16 cellular contexts compared by ENCODE assay signal in the genomic region with DNA sequence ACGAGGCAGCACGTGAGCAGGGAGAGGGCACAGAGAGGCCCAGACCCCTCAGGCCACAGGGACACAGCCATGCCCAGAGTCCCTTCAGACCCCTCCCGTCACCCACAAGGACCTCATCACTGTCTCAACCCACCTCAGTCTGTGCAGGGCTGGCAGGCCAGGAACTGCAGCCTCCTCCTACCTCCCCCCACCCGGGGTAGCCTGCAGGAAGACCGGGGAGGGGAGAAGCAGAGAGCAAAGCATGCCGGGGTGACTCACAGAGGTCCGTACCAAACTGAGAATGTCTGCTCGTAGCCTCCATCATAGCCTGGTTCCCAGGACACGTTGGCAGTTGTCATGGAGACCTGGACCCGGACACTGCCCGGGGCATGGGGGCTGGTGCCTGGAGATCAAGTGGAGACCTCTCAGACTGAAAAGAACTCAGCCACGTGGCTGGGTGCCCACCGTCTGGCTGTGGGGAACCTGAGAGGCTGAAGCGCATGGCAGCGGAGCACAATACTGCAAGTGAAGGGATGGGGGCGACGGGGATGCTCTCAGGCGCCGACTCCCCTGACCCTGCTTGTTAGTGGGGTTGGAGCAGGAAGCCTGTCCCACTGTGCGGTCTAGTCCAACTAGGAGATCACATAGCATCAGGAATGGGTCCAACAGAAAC. TPM values are rescaled to one million over a fixed set of nuclear protein-coding genes. Genes with fewer than 3 reads are reported as not detected.
DNase-seq lines count a peak whose midpoint lies in the region; ATAC-seq and TF ChIP-seq lines count a peak whose summit lies in the region.
"Had no signal": no experiment of that assay in that cellular context is flagged by ENCODE, and none has a peak within 500 bp of the region (broad histone marks: within the 10 kb centered on the region; RNA-seq: fewer than 3 reads in every experiment).

No MANE protein-coding gene starts in this region.

- no CpG with 5 or more reads among the region's 20 CpGs for WGBS in H9 (ENCODE audit: extremely low coverage, insufficient read length, low lambda C conversion rate)

- no peak overlapping the region for H4K5ac ChIP-seq in H9 (ENCODE audit: insufficient read length, low read depth, low read length)

- H3K79me2 ChIP-seq in H9 (ENCODE audit: insufficient read depth, low read length) = no peaks in the 10 kb centered on the region
- no peaks in the 10 kb centered on the region for H3K79me2 ChIP-seq in osteoblast (ENCODE audit: insufficient read depth, low read length)

- no peak overlapping the region for H3T11ph ChIP-seq in H9 (ENCODE audit: low read length)

- no peak overlapping the region for H3K4me3 ChIP-seq in osteoblast (ENCODE audit: insufficient read depth, low read length)

- intact Hi-C loops in activated T-helper 2 cell treated with anti-CD3 and anti-CD28 coated beads, Interferon-gamma antibody, Interleukin-2, Interleukin-4, amounts not matched to agents 10 μg/mL and 5 μg/mL and 100 μg/mL, durations not matched to agents 14 hours and 24 hours and 36 hours (cut with micrococcal nuclease) = loop anchor here (5.0 kb wide), 3 partner anchors 213 to 403 kb away; a partner anchor contains a TSS

- H3K4me3 Mint-ChIP-seq in activated T-cell treated with anti-CD3 and anti-CD28 coated beads, Interleukin-2, amount 50 U/mL, for 24 hours = peak overlapping the region; percentile 35
- H3K4me3 Mint-ChIP-seq in H9 = peak overlapping the region in 1 of 2 experiments; percentile 48; a peak in 1 of 5 replicates
- peak overlapping the region; percentile 45 for H3K4me3 Mint-ChIP-seq in activated T-helper 2 cell treated with anti-CD3 and anti-CD28 coated beads, Interferon-gamma antibody, Interleukin-2, Interleukin-4, amounts not matched to agents 10 μg/mL and 5 μg/mL and 100 μg/mL, durations not matched to agents 14 hours and 24 hours and 36 hours (ENCODE audit: low read depth)
- H3K4me3 Mint-ChIP-seq: neural crest cell had no signal

- H3K79me1 ChIP-seq in H9 (ENCODE audit: insufficient read depth, low read depth, low read length, poor library complexity, severe bottlenecking) = no peaks in the 10 kb centered on the region

- H3K9ac ChIP-seq in H9 (ENCODE audit: extremely low read depth, insufficient read length, low read length) = no peak overlapping the region

- no peak overlapping the region for H2BK120ac ChIP-seq in H9 (ENCODE audit: low read depth, low read length, poor library complexity, severe bottlenecking)

- H3K14ac ChIP-seq in H9 (ENCODE audit: insufficient read depth, low read length) = no peak overlapping the region; the same call in 1 of the 2 replicates

- peak overlapping the region; percentile 95 for H3K27ac Mint-ChIP-seq in activated T-cell treated with anti-CD3 and anti-CD28 coated beads, Interleukin-2, amount 50 U/mL, for 24 hours
- peak overlapping the region in 2 of 3 experiments; percentile 49 to 59; a peak in 2 of 7 replicates for H3K27ac Mint-ChIP-seq in H9
- H3K27ac Mint-ChIP-seq in activated T-helper 2 cell treated with anti-CD3 and anti-CD28 coated beads, Interferon-gamma antibody, Interleukin-2, Interleukin-4, amounts not matched to agents 10 μg/mL and 5 μg/mL and 100 μg/mL, durations not matched to agents 14 hours and 24 hours and 36 hours = peak overlapping the region; percentile 98

- no peaks in the 10 kb centered on the region for H3K23me2 ChIP-seq in H9 (ENCODE audit: insufficient read length, low read depth, low read length, poor library complexity, severe bottlenecking)

- H3K9me3 Mint-ChIP-seq in activated T-cell treated with anti-CD3 and anti-CD28 coated beads, Interleukin-2, amount 50 U/mL, for 24 hours = no peaks in the 10 kb centered on the region
- no peaks in the 10 kb centered on the region for H3K9me3 Mint-ChIP-seq in H9
- H3K9me3 Mint-ChIP-seq in activated T-helper 2 cell treated with anti-CD3 and anti-CD28 coated beads, Interferon-gamma antibody, Interleukin-2, Interleukin-4, amounts not matched to agents 10 μg/mL and 5 μg/mL and 100 μg/mL, durations not matched to agents 14 hours and 24 hours and 36 hours = no peaks in the 10 kb centered on the region
- H3K9me3 Mint-ChIP-seq: CD8-positive, alpha-beta T cell; neural crest cell had no signal

- H3K27me3 Mint-ChIP-seq in activated T-cell treated with anti-CD3 and anti-CD28 coated beads, Interleukin-2, amount 50 U/mL, for 24 hours = no peaks in the 10 kb centered on the region
- H3K27me3 Mint-ChIP-seq in H9 (ENCODE audit: low read depth) = no peaks in the 10 kb centered on the region
- H3K27me3 Mint-ChIP-seq in activated T-helper 2 cell treated with anti-CD3 and anti-CD28 coated beads, Interferon-gamma antibody, Interleukin-2, Interleukin-4, amounts not matched to agents 10 μg/mL and 5 μg/mL and 100 μg/mL, durations not matched to agents 14 hours and 24 hours and 36 hours (ENCODE audit: low read depth) = no peaks in the 10 kb centered on the region

- H3K9me3 ChIP-seq in H9 (ENCODE audit: control insufficient read depth, low read depth, low read length) (no peaks in the 10 kb centered on the region), osteoblast (ENCODE audit: low read depth, low read length) (no peaks in the 10 kb centered on the region)

- H4K91ac ChIP-seq in H9 (ENCODE audit: insufficient read length, low read depth, low read length) = no peak overlapping the region

- H3K27ac ChIP-seq in H9 (ENCODE audit: insufficient read length, low read depth, low read length) (no peak overlapping the region), osteoblast (ENCODE audit: low read depth, low read length) (no peak overlapping the region)
- H3K27ac ChIP-seq: brain microvascular endothelial cell had no signal

- no peak overlapping the region for H2BK20ac ChIP-seq in H9 (ENCODE audit: low read depth, low read length, poor library complexity, severe bottlenecking)

- no peak overlapping the region for H3K18ac ChIP-seq in H9 (ENCODE audit: insufficient read length, low read depth, low read length)

- H4K8ac ChIP-seq in H9 (replicated peaks; ENCODE audit: insufficient read length, low read depth, low read length) = no peak overlapping the region

- no peak overlapping the region for H2BK12ac ChIP-seq in H9 (ENCODE audit: insufficient read length, low read depth, low read length)

- DNase-seq in activated T-cell treated with anti-CD3 and anti-CD28 coated beads, Interleukin-2, amount 50 U/mL, for 24 hours = no peak
- no peak for DNase-seq in activated T-cell treated with anti-CD3 and anti-CD28 coated beads for 4 hours
- DNase-seq in H9 = no peak
- DNase-seq in activated T-helper 2 cell treated with anti-CD3 and anti-CD28 coated beads, Interferon-gamma antibody, Interleukin-2, Interleukin-4, amounts not matched to agents 10 μg/mL and 5 μg/mL and 100 μg/mL, durations not matched to agents 14 hours and 24 hours and 36 hours (ENCODE audit: low spot score) = no peak
- peak; percentile 80 for DNase-seq in osteoblast (ENCODE audit: insufficient read length, low spot score, missing footprints)
- DNase-seq in GM19240 (ENCODE audit: insufficient read length, low spot score) = no peak
- DNase-seq in DMS153 (lab: John Stamatoyannopoulos, UW) = no peak
- DNase-seq: brain microvascular endothelial cell; CD8-positive, alpha-beta T cell; cortex of kidney; DMS79; foreskin melanocyte; left colon; NCI-H146 had no signal

- H3K4me2 ChIP-seq in H9 (ENCODE audit: insufficient read depth, insufficient read length, low read length) (no peak overlapping the region), osteoblast (ENCODE audit: insufficient read depth, low read length) (no peak overlapping the region)

- H4K20me1 ChIP-seq in H9 (ENCODE audit: control insufficient read depth, insufficient read depth, insufficient read length) (no peaks in the 10 kb centered on the region), osteoblast (ENCODE audit: insufficient read depth, low read length) (no peaks in the 10 kb centered on the region)

- ATAC-seq in GM21447 (IDR thresholded peaks at IDR 0.05; ENCODE audit: unreplicated experiment) = no peak
- ATAC-seq: CD8-positive, alpha-beta T cell; left colon had no signal

- no peak overlapping the region for H2BK15ac ChIP-seq in H9 (ENCODE audit: low read depth, low read length)

- no peak overlapping the region for H2BK5ac ChIP-seq in H9 (ENCODE audit: insufficient read length, low read length)

- H3K36me3 Mint-ChIP-seq in activated T-cell treated with anti-CD3 and anti-CD28 coated beads, Interleukin-2, amount 50 U/mL, for 24 hours (ENCODE audit: low read depth) = peaks cover 73% of the 10 kb centered on the region
- peaks cover 32 to 46% (median 36%) of the 10 kb centered on the region in 3 experiments; a peak in 6 of 7 replicates for H3K36me3 Mint-ChIP-seq in H9 (ENCODE audit: insufficient read depth in 1 of 3, low read depth in 3 of 3)
- H3K36me3 Mint-ChIP-seq in activated T-helper 2 cell treated with anti-CD3 and anti-CD28 coated beads, Interferon-gamma antibody, Interleukin-2, Interleukin-4, amounts not matched to agents 10 μg/mL and 5 μg/mL and 100 μg/mL, durations not matched to agents 14 hours and 24 hours and 36 hours (ENCODE audit: low read depth) = peaks cover 74% of the 10 kb centered on the region

- H3K4me1 Mint-ChIP-seq in activated T-cell treated with anti-CD3 and anti-CD28 coated beads, Interleukin-2, amount 50 U/mL, for 24 hours (ENCODE audit: low read depth) = peaks cover 35% of the 10 kb centered on the region
- peaks cover 10 to 11% of the 10 kb centered on the region in 2 experiments for H3K4me1 Mint-ChIP-seq in H9
- H3K4me1 Mint-ChIP-seq in activated T-helper 2 cell treated with anti-CD3 and anti-CD28 coated beads, Interferon-gamma antibody, Interleukin-2, Interleukin-4, amounts not matched to agents 10 μg/mL and 5 μg/mL and 100 μg/mL, durations not matched to agents 14 hours and 24 hours and 36 hours (ENCODE audit: low read depth) = peaks cover 32% of the 10 kb centered on the region

- H3K27me3 ChIP-seq in H9 (ENCODE audit: insufficient read depth, low read length) = no peaks in the 10 kb centered on the region
- H3K27me3 ChIP-seq in osteoblast (ENCODE audit: insufficient read depth, low read length) = peaks cover 3% of the 10 kb centered on the region
- H3K27me3 ChIP-seq: brain microvascular endothelial cell had no signal

- H3K4me1 ChIP-seq in H9 (ENCODE audit: insufficient read depth, low read length) (no peaks in the 10 kb centered on the region), osteoblast (ENCODE audit: insufficient read depth, low read length) (no peaks in the 10 kb centered on the region)

- H2AFZ ChIP-seq in H9 (ENCODE audit: low read length) (no peak overlapping the region), osteoblast (ENCODE audit: low read length) (no peak overlapping the region)

- H3K56ac ChIP-seq in H9 (ENCODE audit: insufficient read length, low read depth, low read length) = no peak overlapping the region

- TF ChIP-seq CTCF in H9 (conservative IDR thresholded peaks at IDR 0.05) (no peak), osteoblast (IDR thresholded peaks at IDR 0.05; ENCODE audit: extremely low read depth, low read depth, low read length) (no peak)

- H3K23ac ChIP-seq in H9 (ENCODE audit: insufficient read length, low read depth, low read length) = no peak overlapping the region

- H3K4ac ChIP-seq in H9 (ENCODE audit: low read depth, low read length) = no peak overlapping the region

- no peaks in the 10 kb centered on the region for H3K36me3 ChIP-seq in osteoblast (ENCODE audit: insufficient read depth, low read length)
- H3K36me3 ChIP-seq: brain microvascular endothelial cell had no signal

- no peak overlapping the region for H2AK5ac ChIP-seq in H9 (ENCODE audit: insufficient read length, low read length)

RNA-seq across cellular contexts. Expression of a gene that starts 27.2 kb away (rescaled TPM):
- total RNA-seq in H9 (2021) (25.7 and 26.3 TPM in 2 replicates), osteoblast (under 0.01 and 0.36 TPM in 2 replicates)
- total RNA-seq in activated T-helper 2 cell treated with anti-CD3 and anti-CD28 coated beads, Interferon-gamma antibody, Interleukin-2, Interleukin-4, amounts not matched to agents 10 μg/mL and 5 μg/mL and 100 μg/mL, durations not matched to agents 14 hours and 24 hours and 36 hours = 101 and 110 TPM in 2 replicates

Comparison
In these comparisons a context has a peak if more than half of its experiments do, and no peak if none do; other contexts are left out.
1. RNA of a gene that starts 27.2 kb away (total RNA-seq): 101 to 110 TPM in activated T-helper 2 cell treated with anti-CD3 and anti-CD28 coated beads, Interferon-gamma antibody, Interleukin-2, Interleukin-4, amounts not matched to agents 10 μg/mL and 5 μg/mL and 100 μg/mL, durations not matched to agents 14 hours and 24 hours and 36 hours and 25.7 to 26.3 TPM in H9; under 0.01 to 0.36 TPM in osteoblast; every median in the first group is over 10 times any median in the second.
2. Peak in every context shown above with its lines, with median percentiles within 50 percentile points of each other: H3K27ac Mint-ChIP-seq.